Comparison of ENCODE assay signal across 20 cellular contexts in the genomic region with DNA sequence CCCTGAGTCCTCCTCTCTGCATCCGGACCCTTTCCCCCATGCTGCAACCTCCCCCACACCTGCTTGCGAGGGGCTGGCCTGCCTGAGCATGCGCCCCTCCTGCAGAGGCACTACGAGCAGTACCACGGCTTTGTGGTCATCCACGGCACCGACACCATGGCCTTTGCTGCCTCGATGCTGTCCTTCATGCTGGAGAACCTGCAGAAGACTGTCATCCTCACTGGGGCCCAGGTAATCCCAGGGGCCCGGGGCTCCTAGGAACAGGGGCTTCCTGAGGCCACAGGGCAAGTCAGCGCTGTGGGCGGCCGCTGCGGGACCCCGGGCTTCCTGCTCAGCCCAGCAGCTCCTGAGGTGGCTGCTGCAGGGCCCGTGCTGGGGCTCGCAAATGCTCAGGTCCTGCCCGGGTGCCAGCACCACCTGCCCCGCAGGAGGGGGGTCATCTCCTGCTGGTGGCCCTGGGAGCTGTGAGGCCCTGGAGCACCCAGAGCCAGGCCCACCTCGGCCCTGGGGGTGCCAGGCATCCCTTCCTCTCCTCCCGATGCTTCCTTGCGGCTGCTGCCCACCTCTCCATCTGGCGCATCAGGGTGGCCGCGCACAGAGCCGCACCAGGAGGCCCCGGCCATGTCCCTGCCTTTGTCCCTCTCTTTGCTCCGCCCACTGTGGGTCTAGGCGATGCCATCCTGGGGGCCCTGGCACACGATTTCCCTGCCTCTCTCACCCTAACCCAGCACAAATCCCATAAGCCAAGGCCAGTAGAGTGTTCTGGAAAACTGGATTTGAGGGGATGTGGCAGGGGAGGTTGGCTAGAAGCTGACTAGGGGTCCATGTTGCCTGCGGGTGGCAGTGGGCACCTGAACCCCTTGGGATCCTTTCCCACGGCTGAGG. TPM values are rescaled to one million over a fixed set of nuclear protein-coding genes. Genes with fewer than 3 reads are reported as not detected.
DNase-seq lines count a peak whose midpoint lies in the region; ATAC-seq and TF ChIP-seq lines count a peak whose summit lies in the region.
"Had no signal": no experiment of that assay in that cellular context is flagged by ENCODE, and none has a peak within 500 bp of the region (broad histone marks: within the 10 kb centered on the region; RNA-seq: fewer than 3 reads in every experiment).

No MANE protein-coding gene starts in this region.

- no peaks in the 10 kb centered on the region for H3K36me3 ChIP-seq in mucosa of descending colon (ENCODE audit: low read depth)
- H3K36me3 ChIP-seq in psoas muscle (ENCODE audit: insufficient read depth in 1 of 2, low read depth in 1 of 2): no peaks in the 10 kb centered on the region
- H3K36me3 ChIP-seq: SJSA1 had no signal

- peaks cover 5% of the 10 kb centered on the region for H3K4me1 Mint-ChIP-seq in activated naive CD4-positive, alpha-beta T cell treated with anti-CD3 and anti-CD28 coated beads, Interleukin-2, amount 50 U/mL, for 24 hours

- TF ChIP-seq CTCF in mucosa of descending colon (IDR thresholded peaks at IDR 0.05) (no peak), psoas muscle (IDR thresholded peaks at IDR 0.05) (no peak)

- intact Hi-C loops in left cardiac atrium (cut with DNase I): no loop called here
- intact Hi-C loops in mucosa of descending colon (cut with DNase I, micrococcal nuclease): no loop called here
- intact Hi-C loops in psoas muscle (cut with DNase I): no loop called here

- ATAC-seq in left cardiac atrium: no peak
- ATAC-seq in mucosa of descending colon: no peak
- ATAC-seq in psoas muscle: no peak
- no peak for ATAC-seq in GM18868 (IDR thresholded peaks at IDR 0.05; ENCODE audit: unreplicated experiment)

- H3K9me3 Mint-ChIP-seq in activated naive CD4-positive, alpha-beta T cell treated with anti-CD3 and anti-CD28 coated beads, Interleukin-2, amount 50 U/mL, for 24 hours: no peaks in the 10 kb centered on the region
- H3K9me3 Mint-ChIP-seq: CD4-positive, CD25-positive, alpha-beta regulatory T cell had no signal

- H3K36me3 Mint-ChIP-seq in activated naive CD4-positive, alpha-beta T cell treated with anti-CD3 and anti-CD28 coated beads, Interleukin-2, amount 50 U/mL, for 24 hours: no peaks in the 10 kb centered on the region
- H3K36me3 Mint-ChIP-seq: CD4-positive, CD25-positive, alpha-beta regulatory T cell had no signal

- no peaks in the 10 kb centered on the region for H3K9me3 ChIP-seq in mucosa of descending colon
- H3K9me3 ChIP-seq in psoas muscle: no peaks in the 10 kb centered on the region
- H3K9me3 ChIP-seq: SJSA1 had no signal

- H3K27me3 ChIP-seq in psoas muscle (ENCODE audit: insufficient read depth in 3 of 3, low read length in 2 of 3): peaks cover 0 to 18% (median 10%) of the 10 kb centered on the region in 3 donors
- H3K27me3 ChIP-seq: SJSA1 had no signal

- 87 to 90% (median 87%) methylated on average over 26 to 31 of the region's 31 CpGs for WGBS in psoas muscle, 3 donors

- H3K4me3 ChIP-seq in mucosa of descending colon (no peak overlapping the region), psoas muscle (no peak overlapping the region)
- H3K4me3 ChIP-seq: GM23248, SJSA1 had no signal

- no peak for DNase-seq in activated naive CD4-positive, alpha-beta T cell (lab: John Stamatoyannopoulos, UW)
- DNase-seq in left cardiac atrium (peak; percentile 22), mucosa of descending colon (peak in 2 of 3 donors; percentile 27 to 43), psoas muscle (peak; percentile 9 to 44), NCI-H1105 (lab: John Stamatoyannopoulos, UW) (no peak), NCI-H1436 (lab: John Stamatoyannopoulos, UW) (no peak)
- DNase-seq: 8988T; CD4-positive, CD25-positive, alpha-beta regulatory T cell; GM23248; Karpas-422; NCI-H2029; NCI-H524 treated with DMSO at 0.1 percent for 48 hours; PC-3 had no signal

- no peak overlapping the region for H3K27ac ChIP-seq in psoas muscle
- H3K27ac ChIP-seq: GM23248, HL-60, SJSA1 had no signal

- H3K4me3 Mint-ChIP-seq in activated naive CD4-positive, alpha-beta T cell treated with anti-CD3 and anti-CD28 coated beads, Interleukin-2, amount 50 U/mL, for 24 hours: no peak overlapping the region
- H3K4me3 Mint-ChIP-seq: CD4-positive, CD25-positive, alpha-beta regulatory T cell had no signal

- peaks cover 1% of the 10 kb centered on the region for H3K27me3 Mint-ChIP-seq in activated naive CD4-positive, alpha-beta T cell treated with anti-CD3 and anti-CD28 coated beads, Interleukin-2, amount 50 U/mL, for 24 hours
- H3K27me3 Mint-ChIP-seq: CD4-positive, CD25-positive, alpha-beta regulatory T cell had no signal

- peaks cover 17% of the 10 kb centered on the region for H3K4me1 ChIP-seq in mucosa of descending colon (ENCODE audit: low read depth)
- H3K4me1 ChIP-seq in psoas muscle: no peaks in the 10 kb centered on the region
- H3K4me1 ChIP-seq: SJSA1 had no signal

- H3K27ac Mint-ChIP-seq in activated naive CD4-positive, alpha-beta T cell treated with anti-CD3 and anti-CD28 coated beads, Interleukin-2, amount 50 U/mL, for 24 hours: peak overlapping the region; percentile 62

RNA-seq across cellular contexts. Expression of gene ASPG, which starts 10.2 kb away (rescaled TPM):
- total RNA-seq in left cardiac atrium (100 to 1,000 TPM in 1 of 2 donors, 10 to 100 TPM in 1; 92.0 to 168 TPM), mucosa of descending colon (10 to 100 TPM in 2 of 3 donors, 1 to 10 TPM in 1; 2.1 to 15.0 (median 14.2) TPM), psoas muscle (under 1 TPM in 3 of 4 donors, not detected in 1; 0.15 to 0.84 (median 0.51) TPM)
- under 1 TPM; 0.04 to 0.61 (median 0.06) TPM for polyA plus RNA-seq in psoas muscle
- total RNA-seq: CD4-positive, CD25-positive, alpha-beta regulatory T cell; Daoy; G401; GM23248; M059J; SJSA1 had no signal
- polyA plus RNA-seq: CD4-positive, CD25-positive, alpha-beta regulatory T cell; GM23248 had no signal

RNA-seq across cellular contexts. Expression of gene KIF26A, which starts 42.7 kb away (rescaled TPM):
- total RNA-seq in left cardiac atrium: 1 to 10 TPM; 7.6 to 8.1 TPM
- total RNA-seq in mucosa of descending colon: 1 to 10 TPM; 3.8 to 7.7 (median 6.5) TPM
- total RNA-seq in psoas muscle: 1 to 10 TPM; 1.8 to 3.2 (median 2.3) TPM
- polyA plus RNA-seq in psoas muscle: 1 to 10 TPM in 2 of 3 donors, under 1 TPM in 1; 0.99 to 1.6 (median 1.4) TPM
- total RNA-seq: GM23248, M059J had no signal
- polyA plus RNA-seq: CD4-positive, CD25-positive, alpha-beta regulatory T cell; GM23248 had no signal

Comparison
In these comparisons a context has a peak if more than half of its experiments do, and no peak if none do; other contexts are left out.
1. DNase-seq: peak in left cardiac atrium (single experiment), mucosa of descending colon (2 of 3) and psoas muscle (2 of 2); none in activated naive CD4-positive, alpha-beta T cell (0 of 4), NCI-H1105 (single experiment) and NCI-H1436 (single experiment).
2. RNA of gene ASPG, which starts 10.2 kb away (total RNA-seq): 92.0 to 168 TPM in left cardiac atrium; 2.1 to 15.0 TPM in mucosa of descending colon and 0.15 to 0.84 TPM in psoas muscle; every median in the first group is over 4 times any median in the second.